ENCODE assay signal across 13 cellular contexts in genomic region chr5:119291877-119292276, GRCh38.
DNase-seq lines count a peak whose midpoint lies in the region; ATAC-seq and TF ChIP-seq lines count a peak whose summit lies in the region.
"Had no signal": no experiment of that assay in that cellular context is flagged by ENCODE, and none has a peak within 500 bp of the region (broad histone marks: within the 10 kb centered on the region; RNA-seq: fewer than 3 reads in every experiment).

No MANE protein-coding gene starts in this region.

- H3K4me3 Mint-ChIP-seq in activated CD4-positive, alpha-beta T cell treated with anti-CD3 and anti-CD28 coated beads for 36 hours: no peak overlapping the region
- no peak overlapping the region for H3K4me3 Mint-ChIP-seq in dendritic cell treated with granulocyte-macrophage colony-stimulating factor and Interleukin-4, amounts not matched to agents 40 ng/mL and 50 ng/mL, for 4 days
- no peak overlapping the region for H3K4me3 Mint-ChIP-seq in stimulated activated effector memory CD8-positive, alpha-beta T cell treated with anti-CD3 and anti-CD28 coated beads, Interleukin-12 subunit alpha, Interleukin-12 subunit beta, amount 100 ng/mL, for 72 hours

- intact Hi-C loops in activated CD4-positive, alpha-beta T cell treated with anti-CD3 and anti-CD28 coated beads for 36 hours (cut with DNase I, micrococcal nuclease): no loop called here
- intact Hi-C loops in dendritic cell treated with granulocyte-macrophage colony-stimulating factor and Interleukin-4, amounts not matched to agents 40 ng/mL and 50 ng/mL, for 4 days (cut with micrococcal nuclease): no loop called here
- intact Hi-C loops in ovary (cut with DNase I) (no loop called here), posterior cingulate gyrus (cut with DNase I) (no loop called here)

- H3K27me3 ChIP-seq in ovary: no peaks in the 10 kb centered on the region

- CTCF ChIA-PET in activated CD4-positive, alpha-beta T cell treated with anti-CD3 and anti-CD28 coated beads for 36 hours (lab: Charles Lee): interaction anchor here (1.0 to 2.8 kb wide), 4 partner anchors 14 to 95 kb away, joined by 3 to 8 read pairs (median 4); no protein-coding TSS in a partner anchor

- H3K27ac Mint-ChIP-seq in activated CD4-positive, alpha-beta T cell treated with anti-CD3 and anti-CD28 coated beads for 36 hours: peak overlapping the region; percentile 85
- H3K27ac Mint-ChIP-seq in dendritic cell treated with granulocyte-macrophage colony-stimulating factor and Interleukin-4, amounts not matched to agents 40 ng/mL and 50 ng/mL, for 4 days: peak overlapping the region; percentile 9
- peak overlapping the region; percentile 55 for H3K27ac Mint-ChIP-seq in stimulated activated effector memory CD8-positive, alpha-beta T cell treated with anti-CD3 and anti-CD28 coated beads, Interleukin-12 subunit alpha, Interleukin-12 subunit beta, amount 100 ng/mL, for 72 hours

- H3K36me3 ChIP-seq in SK-N-MC (ENCODE audit: insufficient read depth, low read length) (no peaks in the 10 kb centered on the region), ovary (no peaks in the 10 kb centered on the region)

- peaks cover 41% of the 10 kb centered on the region for H3K36me3 Mint-ChIP-seq in activated CD4-positive, alpha-beta T cell treated with anti-CD3 and anti-CD28 coated beads for 36 hours (ENCODE audit: low read depth)
- peaks cover 6% of the 10 kb centered on the region for H3K36me3 Mint-ChIP-seq in dendritic cell treated with granulocyte-macrophage colony-stimulating factor and Interleukin-4, amounts not matched to agents 40 ng/mL and 50 ng/mL, for 4 days (ENCODE audit: low read depth)
- peaks cover 33% of the 10 kb centered on the region for H3K36me3 Mint-ChIP-seq in stimulated activated effector memory CD8-positive, alpha-beta T cell treated with anti-CD3 and anti-CD28 coated beads, Interleukin-12 subunit alpha, Interleukin-12 subunit beta, amount 100 ng/mL, for 72 hours

- peak overlapping the region; percentile 54 for H3K4me3 ChIP-seq in SK-N-MC
- H3K4me3 ChIP-seq in ovary: no peak overlapping the region

- no peak for ATAC-seq in activated CD4-positive, alpha-beta T cell treated with anti-CD3 and anti-CD28 coated beads for 36 hours
- ATAC-seq in stimulated activated effector memory CD8-positive, alpha-beta T cell treated with anti-CD3 and anti-CD28 coated beads, Interleukin-12 subunit alpha, Interleukin-12 subunit beta, amount 100 ng/mL, for 72 hours: no peak
- ATAC-seq: Panc1 had no signal

- H3K9me3 ChIP-seq in SK-N-MC (ENCODE audit: low read depth, low read length) (no peaks in the 10 kb centered on the region), ovary (no peaks in the 10 kb centered on the region)

- DNase-seq in activated CD4-positive, alpha-beta T cell treated with anti-CD3 and anti-CD28 coated beads for 36 hours: no peak
- no peak for DNase-seq in activated CD4-positive, alpha-beta T cell treated with anti-CD3 and anti-CD28 coated beads for 48 hours
- no peak for DNase-seq in SK-N-MC (ENCODE audit: low read depth, low spot score)
- no peak for DNase-seq in stimulated activated effector memory CD8-positive, alpha-beta T cell treated with anti-CD3 and anti-CD28 coated beads, Interleukin-12 subunit alpha, Interleukin-12 subunit beta, amount 100 ng/mL, for 72 hours (ENCODE audit: low spot score in 2 of 2)
- no peak for DNase-seq in mucosa of gallbladder (ENCODE audit: low spot score)
- no peak for DNase-seq in ovary
- no peak for DNase-seq in posterior cingulate gyrus
- DNase-seq: Karpas-422; NCI-H187; NCI-H526; stimulated activated naive CD4-positive, alpha-beta T cell treated with Interleukin-2 at 50 U/mL for 16 hours had no signal

- TF ChIP-seq POLR2A in ovary (IDR thresholded peaks at IDR 0.05): no peak

- no peaks in the 10 kb centered on the region for H3K27me3 Mint-ChIP-seq in activated CD4-positive, alpha-beta T cell treated with anti-CD3 and anti-CD28 coated beads for 36 hours
- no peaks in the 10 kb centered on the region for H3K27me3 Mint-ChIP-seq in dendritic cell treated with granulocyte-macrophage colony-stimulating factor and Interleukin-4, amounts not matched to agents 40 ng/mL and 50 ng/mL, for 4 days

- no peak for TF ChIP-seq CTCF in ovary (IDR thresholded peaks at IDR 0.05)

- TF ChIP-seq EP300 in ovary (IDR thresholded peaks at IDR 0.05): no peak

- peaks cover 67% of the 10 kb centered on the region for H3K4me1 Mint-ChIP-seq in activated CD4-positive, alpha-beta T cell treated with anti-CD3 and anti-CD28 coated beads for 36 hours
- H3K4me1 Mint-ChIP-seq in dendritic cell treated with granulocyte-macrophage colony-stimulating factor and Interleukin-4, amounts not matched to agents 40 ng/mL and 50 ng/mL, for 4 days (ENCODE audit: low read depth): peaks cover 53% of the 10 kb centered on the region
- H3K4me1 Mint-ChIP-seq in stimulated activated effector memory CD8-positive, alpha-beta T cell treated with anti-CD3 and anti-CD28 coated beads, Interleukin-12 subunit alpha, Interleukin-12 subunit beta, amount 100 ng/mL, for 72 hours: peaks cover 64% of the 10 kb centered on the region

- peaks cover 3% of the 10 kb centered on the region for H3K4me1 ChIP-seq in ovary (ENCODE audit: insufficient read depth)

- POLR2A ChIA-PET in activated CD4-positive, alpha-beta T cell treated with anti-CD3 and anti-CD28 coated beads for 36 hours (lab: Charles Lee): no interaction called here

- WGBS in ovary, 3 donors: 53 to 81% (median 58%) methylated on average over 2 to 3 of the region's 3 CpGs

- no peak overlapping the region for H3K9ac ChIP-seq in SK-N-MC (ENCODE audit: insufficient read length)

- 0 out of 2 replicates have a peak overlapping the region, but pooled peaks have one; percentile 54 for H3K27ac ChIP-seq in SK-N-MC
- H3K27ac ChIP-seq in ovary: no peak overlapping the region

- H3K9me3 Mint-ChIP-seq in activated CD4-positive, alpha-beta T cell treated with anti-CD3 and anti-CD28 coated beads for 36 hours (ENCODE audit: low read depth): peaks cover 9% of the 10 kb centered on the region
- H3K9me3 Mint-ChIP-seq in dendritic cell treated with granulocyte-macrophage colony-stimulating factor and Interleukin-4, amounts not matched to agents 40 ng/mL and 50 ng/mL, for 4 days: peaks cover 7% of the 10 kb centered on the region
- peaks cover under 1% of the 10 kb centered on the region for H3K9me3 Mint-ChIP-seq in stimulated activated effector memory CD8-positive, alpha-beta T cell treated with anti-CD3 and anti-CD28 coated beads, Interleukin-12 subunit alpha, Interleukin-12 subunit beta, amount 100 ng/mL, for 72 hours

Comparison
In these comparisons a context has a peak if more than half of its experiments do, and no peak if none do; other contexts are left out.
1. H3K27ac Mint-ChIP-seq: peak in every context shown above with its lines; median percentile 85 in activated CD4-positive, alpha-beta T cell treated with anti-CD3 and anti-CD28 coated beads for 36 hours; 55 in stimulated activated effector memory CD8-positive, alpha-beta T cell treated with anti-CD3 and anti-CD28 coated beads, Interleukin-12 subunit alpha, Interleukin-12 subunit beta, amount 100 ng/mL, for 72 hours; 9 in dendritic cell treated with granulocyte-macrophage colony-stimulating factor and Interleukin-4, amounts not matched to agents 40 ng/mL and 50 ng/mL, for 4 days.